In genomic region chr1:156226116-156226538, GRCh38 we compare ENCODE assay signal across 8 cellular contexts. TPM values are rescaled to one million over a fixed set of nuclear protein-coding genes. Genes with fewer than 3 reads are reported as not detected.
DNase-seq lines count a peak whose midpoint lies in the region; ATAC-seq, FAIRE-seq and TF ChIP-seq lines count a peak whose summit lies in the region.
"Had no signal": no experiment of that assay in that cellular context is flagged by ENCODE, and none has a peak within 500 bp of the region (broad histone marks: within the 10 kb centered on the region; RNA-seq: fewer than 3 reads in every experiment).

No MANE protein-coding gene starts in this region.

- H3K27ac ChIP-seq in kidney (ENCODE audit: low read depth in 2 of 2, low read length in 2 of 2): no peak overlapping the region

- intact Hi-C loops in kidney (cut with DNase I): loop anchor here (5.0 kb wide), 1 partner anchor 79 kb away; no protein-coding TSS in a partner anchor

- H3K4me1 ChIP-seq in kidney (ENCODE audit: control insufficient read depth in 1 of 2, insufficient read depth in 1 of 2, low read depth in 1 of 2, low read length in 2 of 2): peaks cover 0 to 2% of the 10 kb centered on the region in 2 donors

- H3K9ac ChIP-seq in kidney (ENCODE audit: low read length in 2 of 2): no peak overlapping the region

- no peak for TF ChIP-seq CTCF in kidney (IDR thresholded peaks at IDR 0.05; ENCODE audit: borderline replicate concordance, extremely low read depth, insufficient read depth)

- DNase-seq in GM12892 (ENCODE audit: insufficient read length) (peak; percentile 67), LHCN-M2 (ENCODE audit: low read depth) (peak; percentile 77), NCI-H82 treated with DMSO at 0.1 percent for 48 hours (lab: John Stamatoyannopoulos, UW; ENCODE audit: unreplicated experiment) (no peak), kidney (no peak)
- DNase-seq in effector CD8-positive, alpha-beta T cell (lab: John Stamatoyannopoulos, UW): no peak

- peak; percentile 59 for ATAC-seq in GM21526 (IDR thresholded peaks at IDR 0.05; ENCODE audit: low FRiP score, unreplicated experiment)

- H3K4me3 ChIP-seq in kidney (ENCODE audit: low read length in 2 of 2): no peak overlapping the region
- H3K4me3 ChIP-seq: lung had no signal

- peaks cover 19 to 25% of the 10 kb centered on the region in 2 donors for H3K36me3 ChIP-seq in kidney (ENCODE audit: control insufficient read depth in 1 of 2, insufficient read depth in 2 of 2, low read length in 2 of 2)

- no peak for TF ChIP-seq POLR2A in GM12892 (IDR thresholded peaks at IDR 0.05; ENCODE audit: low read depth, low read length)

- FAIRE-seq in GM12892 (lab: Jason Lieb, UNC) (peak; percentile 72), kidney (lab: Jason Lieb, UNC) (no peak)
- FAIRE-seq: colon had no signal

- no peaks in the 10 kb centered on the region for H3K9me3 ChIP-seq in kidney (ENCODE audit: control insufficient read depth in 1 of 2, low read length in 2 of 2)

RNA-seq across cellular contexts. Expression of gene PMF1, which starts 13.3 kb away (rescaled TPM):
- 45.2 TPM for polyA plus RNA-seq in GM12892 (2012; ENCODE audit: missing spikeins)
- total RNA-seq in LHCN-M2 (2014; rRNA removed) (67.2 and 70.1 TPM in 2 replicates), kidney (65.6 TPM)
- 48.3 TPM for polyA plus RNA-seq in LHCN-M2 (2012)
- polyA plus RNA-seq in kidney (ENCODE audit: insufficient read depth, low read depth, low replicate concordance): 110 TPM

RNA-seq across cellular contexts. Expression of gene BGLAP, which starts 15.9 kb away (rescaled TPM):
- not detected for polyA plus RNA-seq in GM12892 (2012; ENCODE audit: missing spikeins)
- total RNA-seq in LHCN-M2 (2014; rRNA removed) (2.0 and 4.3 TPM in 2 replicates), kidney (1.8 TPM)
- 2.2 TPM for polyA plus RNA-seq in LHCN-M2 (2012)
- 1.7 TPM for polyA plus RNA-seq in kidney (ENCODE audit: insufficient read depth, low read depth, low replicate concordance)

RNA-seq across cellular contexts. Expression of gene PAQR6, which starts 21.7 kb away (rescaled TPM):
- 3.9 TPM for polyA plus RNA-seq in GM12892 (2012; ENCODE audit: missing spikeins)
- total RNA-seq in LHCN-M2 (2014; rRNA removed) (0.83 and 1.8 TPM in 2 replicates), kidney (4.2 TPM)
- 0.77 TPM for polyA plus RNA-seq in LHCN-M2 (2012)
- 2.0 TPM for polyA plus RNA-seq in kidney (ENCODE audit: insufficient read depth, low read depth, low replicate concordance)

RNA-seq across cellular contexts. Expression of gene SLC25A44, which starts 32.2 kb away (rescaled TPM):
- 13.9 TPM for polyA plus RNA-seq in GM12892 (2012; ENCODE audit: missing spikeins)
- 11.2 and 15.6 TPM in 2 replicates for total RNA-seq in LHCN-M2 (2014; rRNA removed)
- 14.4 TPM for polyA plus RNA-seq in LHCN-M2 (2012)
- total RNA-seq in kidney: 28.1 TPM
- 29.0 TPM for polyA plus RNA-seq in kidney (ENCODE audit: insufficient read depth, low read depth, low replicate concordance)

RNA-seq across cellular contexts. Expression of gene SMG5, which starts 56.5 kb away (rescaled TPM):
- 31.8 TPM for polyA plus RNA-seq in GM12892 (2012; ENCODE audit: missing spikeins)
- total RNA-seq in LHCN-M2 (2014; rRNA removed) (66.1 and 74.9 TPM in 2 replicates), kidney (69.5 TPM)
- polyA plus RNA-seq in LHCN-M2 (2012): 45.4 TPM
- 46.1 TPM for polyA plus RNA-seq in kidney (ENCODE audit: insufficient read depth, low read depth, low replicate concordance)

Comparison
In these comparisons a context has a peak if more than half of its experiments do, and no peak if none do; other contexts are left out.
1. DNase-seq: peak in GM12892 (single experiment) and LHCN-M2 (single experiment); none in NCI-H82 treated with DMSO at 0.1 percent for 48 hours (single experiment), effector CD8-positive, alpha-beta T cell (single experiment) and kidney (single experiment).